In genomic region chrX:43970528-43970927, GRCh38 we compare ENCODE assay signal across 16 cellular contexts. TPM values are rescaled to one million over a fixed set of nuclear protein-coding genes. Genes with fewer than 3 reads are reported as not detected.
DNase-seq lines count a peak whose midpoint lies in the region; ATAC-seq and TF ChIP-seq lines count a peak whose summit lies in the region.
"Had no signal": no experiment of that assay in that cellular context is flagged by ENCODE, and none has a peak within 500 bp of the region (broad histone marks: within the 10 kb centered on the region; RNA-seq: fewer than 3 reads in every experiment).

No MANE protein-coding gene starts in this region.

- H3K4me1 Mint-ChIP-seq in stimulated activated effector memory CD8-positive, alpha-beta T cell treated with anti-CD3 and anti-CD28 coated beads, Interleukin-12 subunit alpha, Interleukin-12 subunit beta, amount 100 ng/mL, for 72 hours: peaks cover 8% of the 10 kb centered on the region

- intact Hi-C loops in HCT116 (cut with micrococcal nuclease): no loop called here

- no peaks in the 10 kb centered on the region for H3K9me3 ChIP-seq in HCT116 (ENCODE audit: control insufficient read depth in 1 of 2, insufficient read depth in 1 of 2, low read depth in 1 of 2, low read length in 2 of 2)
- H3K9me3 ChIP-seq: spleen, suprapubic skin had no signal

- TF ChIP-seq RAD21 in HCT116 (IDR thresholded peaks at IDR 0.05; ENCODE audit: low read depth): no peak

- no peaks in the 10 kb centered on the region for H3K9me2 ChIP-seq in HCT116 (ENCODE audit: insufficient read depth)

- CTCF ChIA-PET in HCT116 (lab: Charles Lee): interaction anchor here (1.4 kb wide), 1 partner anchor 12 kb away, joined by 3 read pairs; no protein-coding TSS in a partner anchor

- no peak for DNase-seq in HCT116 (ENCODE audit: low read depth, low spot score)
- peak; percentile 87 for DNase-seq in RPMI7951 (ENCODE audit: low read depth)
- peak; percentile 46 for DNase-seq in epithelial cell of esophagus (ENCODE audit: low read depth)
- no peak for DNase-seq in stimulated activated effector memory CD8-positive, alpha-beta T cell treated with anti-CD3 and anti-CD28 coated beads, Interleukin-12 subunit alpha, Interleukin-12 subunit beta, amount 100 ng/mL, for 72 hours (ENCODE audit: low spot score in 2 of 2)
- DNase-seq in NCI-H2196 (lab: John Stamatoyannopoulos, UW; ENCODE audit: unreplicated experiment): no peak
- no peak for DNase-seq in HUDEP-2 (lab: John Stamatoyannopoulos, UW; ENCODE audit: unreplicated experiment in 76 of 76)
- DNase-seq: activated CD8-positive, alpha-beta memory T cell treated with anti-CD3 and anti-CD28 coated beads for 24 hours; activated gamma-delta T cell treated with Interleukin-2 at 50 U/mL for 16 hours; CD8-positive, alpha-beta T cell; NCI-H1694 treated with DMSO at 0.1 percent for 48 hours; spleen had no signal

- H3K27ac ChIP-seq in HCT116 (ENCODE audit: low read depth, low read length): no peak overlapping the region
- H3K27ac ChIP-seq: spleen, suprapubic skin had no signal

- H3K36me3 ChIP-seq in HCT116 (ENCODE audit: control insufficient read depth in 1 of 2, insufficient read depth in 2 of 2, low read length in 2 of 2): no peaks in the 10 kb centered on the region
- H3K36me3 ChIP-seq: spleen, suprapubic skin had no signal

- H2AFZ ChIP-seq in HCT116 (ENCODE audit: low read depth, low read length, poor library complexity, severe bottlenecking): no peak overlapping the region

- H4K20me1 ChIP-seq in HCT116 (ENCODE audit: insufficient read depth): no peaks in the 10 kb centered on the region

- RAD21 ChIA-PET in HCT116 (lab: Charles Lee; ENCODE audit: low non-redundant PET in 1 of 2, low total read pairs in 2 of 2, uncharacterized antibody in 2 of 2, unreplicated experiment in 2 of 2): no interaction called here

- no peak for TF ChIP-seq CTCF in HCT116 (IDR thresholded peaks at IDR 0.05 in 2 of 3, conservative IDR thresholded peaks at IDR 0.05 in 1 of 3; ENCODE audit: borderline replicate concordance in 1 of 3, insufficient read depth in 1 of 3, low read depth in 2 of 3, low read length in 2 of 3)
- no peak for TF ChIP-seq CTCF in epithelial cell of esophagus (IDR thresholded peaks at IDR 0.05; ENCODE audit: insufficient read depth, low read depth, low read length, missing control alignments)

- no TSS peak for BruUV-seq in HCT116 (replicated peaks; lab: Mats Ljungman, UMichigan)

- H3K9ac ChIP-seq in HCT116 (ENCODE audit: low read length): no peak overlapping the region

- H3K4me3 ChIP-seq in HCT116 (replicated peaks in 1 of 2; ENCODE audit: low read depth in 1 of 2, low read length in 2 of 2): no peak overlapping the region
- H3K4me3 ChIP-seq in epithelial cell of esophagus (ENCODE audit: low read length): no peak overlapping the region
- H3K4me3 ChIP-seq: K562, spleen, suprapubic skin had no signal

- no peak for TF ChIP-seq POLR2A in HCT116 (IDR thresholded peaks at IDR 0.05; ENCODE audit: borderline replicate concordance, extremely low read depth, insufficient read depth, insufficient read length)

- POLR2A ChIA-PET in HCT116 (lab: Charles Lee): no interaction called here

- H3K4me2 ChIP-seq in HCT116 (ENCODE audit: low read length): 0 out of 2 replicates have a peak overlapping the region, but pooled peaks have one; percentile 12

- H3K4me3 Mint-ChIP-seq in stimulated activated effector memory CD8-positive, alpha-beta T cell treated with anti-CD3 and anti-CD28 coated beads, Interleukin-12 subunit alpha, Interleukin-12 subunit beta, amount 100 ng/mL, for 72 hours: no peak overlapping the region
- H3K4me3 Mint-ChIP-seq: CD8-positive, alpha-beta T cell had no signal

- no peaks in the 10 kb centered on the region for H3K79me2 ChIP-seq in HCT116 (ENCODE audit: insufficient read depth, low read length)

- peak; percentile 34; the same call in 1 of the 2 replicates for ATAC-seq in HCT116
- ATAC-seq in stimulated activated effector memory CD8-positive, alpha-beta T cell treated with anti-CD3 and anti-CD28 coated beads, Interleukin-12 subunit alpha, Interleukin-12 subunit beta, amount 100 ng/mL, for 72 hours: peak; percentile 64
- no peak for ATAC-seq in GM19328 (IDR thresholded peaks at IDR 0.05; ENCODE audit: unreplicated experiment)
- no peak for ATAC-seq in HG02970 (IDR thresholded peaks at IDR 0.05; ENCODE audit: low FRiP score, unreplicated experiment)
- ATAC-seq: CD8-positive, alpha-beta T cell; K562 had no signal

- no peaks in the 10 kb centered on the region for H3K9me3 Mint-ChIP-seq in stimulated activated effector memory CD8-positive, alpha-beta T cell treated with anti-CD3 and anti-CD28 coated beads, Interleukin-12 subunit alpha, Interleukin-12 subunit beta, amount 100 ng/mL, for 72 hours
- H3K9me3 Mint-ChIP-seq: CD8-positive, alpha-beta T cell had no signal

- H3K27ac Mint-ChIP-seq in stimulated activated effector memory CD8-positive, alpha-beta T cell treated with anti-CD3 and anti-CD28 coated beads, Interleukin-12 subunit alpha, Interleukin-12 subunit beta, amount 100 ng/mL, for 72 hours: no peak overlapping the region
- H3K27ac Mint-ChIP-seq: CD8-positive, alpha-beta T cell had no signal

- H3K4me1 ChIP-seq in HCT116 (ENCODE audit: control insufficient read depth in 1 of 2, insufficient read depth in 2 of 2, low read length in 2 of 2): peaks cover 0 to 16% of the 10 kb centered on the region in 2 experiments; a peak in 2 of 4 replicates

- H3K27me3 ChIP-seq in HCT116 (ENCODE audit: insufficient read depth, low read length): no peaks in the 10 kb centered on the region
- H3K27me3 ChIP-seq: suprapubic skin had no signal

- H3K36me3 Mint-ChIP-seq in stimulated activated effector memory CD8-positive, alpha-beta T cell treated with anti-CD3 and anti-CD28 coated beads, Interleukin-12 subunit alpha, Interleukin-12 subunit beta, amount 100 ng/mL, for 72 hours: no peaks in the 10 kb centered on the region
- H3K36me3 Mint-ChIP-seq: CD8-positive, alpha-beta T cell had no signal

TF ChIP-seq in HCT116, 20 proteins besides CTCF, POLR2A, EP300 and RAD21:
- TF ChIP-seq YY1 (IDR thresholded peaks at IDR 0.05; ENCODE audit: extremely low read depth, insufficient replicate concordance, low read depth, low read length): no peak
- no peak for TF ChIP-seq ZNF274 (IDR thresholded peaks at IDR 0.05; ENCODE audit: low read depth, low read length)
- no peak for TF ChIP-seq TCF7L2 (IDR thresholded peaks at IDR 0.05; ENCODE audit: borderline replicate concordance, extremely low read depth, insufficient read depth, insufficient read length)

RNA-seq across cellular contexts. Expression of gene NDP, which starts 2.7 kb away (rescaled TPM):
- total RNA-seq in HCT116 (2021; ENCODE audit: unreplicated experiment): not detected
- polyA plus RNA-seq in HCT116 (2012): not detected in 2 replicates
- 2.4 and 4.8 TPM in 2 replicates for total RNA-seq in RPMI7951 (2014; rRNA removed; shearing (Covaris generic))
- total RNA-seq: CD8-positive, alpha-beta T cell; K562; lung microvascular endothelial cell had no signal
- polyA plus RNA-seq: K562 had no signal

Comparison
In these comparisons a context has a peak if more than half of its experiments do, and no peak if none do; other contexts are left out.
1. ATAC-seq: peak in HCT116 (single experiment) and stimulated activated effector memory CD8-positive, alpha-beta T cell treated with anti-CD3 and anti-CD28 coated beads, Interleukin-12 subunit alpha, Interleukin-12 subunit beta, amount 100 ng/mL, for 72 hours (single experiment); none in GM19328 (single experiment) and HG02970 (single experiment).
2. DNase-seq: peak in RPMI7951 (single experiment) and epithelial cell of esophagus (single experiment); none in HCT116 (single experiment), stimulated activated effector memory CD8-positive, alpha-beta T cell treated with anti-CD3 and anti-CD28 coated beads, Interleukin-12 subunit alpha, Interleukin-12 subunit beta, amount 100 ng/mL, for 72 hours (0 of 2), NCI-H2196 (single experiment) and HUDEP-2 (0 of 76).